Comparison of ENCODE assay signal across 9 cellular contexts in the genomic region with DNA sequence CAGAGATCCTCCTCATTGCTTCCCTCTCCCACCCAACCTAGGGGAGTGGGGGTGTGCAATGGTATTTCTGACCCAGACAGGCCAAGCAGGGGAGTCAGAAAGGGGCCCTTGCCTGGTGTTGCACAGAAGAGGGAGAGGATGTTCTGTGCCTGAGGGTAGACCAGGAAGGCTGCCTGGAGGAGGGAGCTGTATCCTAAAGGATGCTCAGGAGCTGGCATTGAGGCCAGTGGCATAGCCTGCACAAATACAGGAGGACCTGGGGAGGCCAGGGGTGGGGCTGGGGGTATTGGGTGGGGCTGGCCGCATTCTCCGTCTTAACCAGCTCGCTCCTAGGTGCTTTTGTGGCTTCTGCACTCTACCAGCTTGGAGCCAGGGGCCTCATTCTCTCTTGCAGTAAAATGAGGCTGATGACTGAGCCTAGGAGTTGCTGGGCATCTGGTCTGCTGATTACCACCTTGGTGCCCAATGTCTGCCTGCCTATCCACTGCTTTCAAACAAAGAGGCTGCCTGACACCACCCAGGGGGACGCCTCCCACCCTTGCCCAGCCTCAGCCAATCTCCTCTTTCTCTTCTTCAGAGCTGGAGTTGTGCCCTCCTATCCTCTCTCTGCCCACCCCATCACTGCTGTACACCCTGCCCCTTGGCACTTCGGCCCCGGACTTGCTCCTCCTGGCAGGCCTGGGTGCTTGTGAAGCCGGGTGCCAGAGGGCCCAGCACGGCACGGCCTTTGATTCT. TPM values are rescaled to one million over a fixed set of nuclear protein-coding genes. Genes with fewer than 3 reads are reported as not detected.
A peak's percentile ranks its signal among the peaks of the same experiment; 100 is the strongest.
DNase-seq lines count a peak whose midpoint lies in the region; ATAC-seq and TF ChIP-seq lines count a peak whose summit lies in the region.
"Had no signal": no experiment of that assay in that cellular context is flagged by ENCODE, and none has a peak within 500 bp of the region (broad histone marks: within the 10 kb centered on the region; RNA-seq: fewer than 3 reads in every experiment).

No MANE protein-coding gene starts in this region.

- CTCF ChIA-PET in CD4-positive, alpha-beta T cell (lab: Charles Lee) = no interaction called here

- no peak for ATAC-seq in CD4-positive, alpha-beta T cell (ENCODE audit: poor library complexity)
- ATAC-seq in GM19452 (IDR thresholded peaks at IDR 0.05; ENCODE audit: unreplicated experiment) (no peak), HG03139 (IDR thresholded peaks at IDR 0.05; ENCODE audit: unreplicated experiment) (no peak)

- H3K4me1 Mint-ChIP-seq in CD4-positive, alpha-beta T cell (ENCODE audit: low read depth) = peaks cover 9% of the 10 kb centered on the region
- peaks cover 35% of the 10 kb centered on the region for H3K4me1 Mint-ChIP-seq in neural crest cell

- no peak for TF ChIP-seq CTCF in CD4-positive, alpha-beta T cell (IDR thresholded peaks at IDR 0.05)
- TF ChIP-seq CTCF in neural crest cell (conservative IDR thresholded peaks at IDR 0.05) = no peak

- no peak overlapping the region for H3K27ac ChIP-seq in CD4-positive, alpha-beta T cell (ENCODE audit: low read depth, low read length)
- H3K27ac ChIP-seq: pancreas had no signal

- DNase-seq in CD4-positive, alpha-beta T cell = no peak
- DNase-seq in NCI-H1436 treated with DMSO at 0.1 percent for 48 hours (lab: John Stamatoyannopoulos, UW) = peak; percentile 86
- DNase-seq in cerebellar cortex (ENCODE audit: low spot score) = peak; percentile 92
- DNase-seq in neural crest cell (ENCODE audit: low read depth, low spot score) = no peak
- DNase-seq in NK-92 (lab: John Stamatoyannopoulos, UW; ENCODE audit: unreplicated experiment) = no peak
- DNase-seq in UCSD-AML1 (lab: John Stamatoyannopoulos, UW; ENCODE audit: unreplicated experiment) = no peak

- H3K9me3 Mint-ChIP-seq in CD4-positive, alpha-beta T cell = no peaks in the 10 kb centered on the region
- H3K9me3 Mint-ChIP-seq in neural crest cell = no peaks in the 10 kb centered on the region

- H3K27me3 Mint-ChIP-seq in CD4-positive, alpha-beta T cell = peaks cover 25% of the 10 kb centered on the region
- H3K27me3 Mint-ChIP-seq in neural crest cell (ENCODE audit: low read depth) = peaks cover 20% of the 10 kb centered on the region

- POLR2A ChIA-PET in CD4-positive, alpha-beta T cell (lab: Charles Lee) = no interaction called here

- peak overlapping the region; percentile 51 for H3K4me3 Mint-ChIP-seq in CD4-positive, alpha-beta T cell
- H3K4me3 Mint-ChIP-seq in neural crest cell = peak overlapping the region; percentile 94

- no peaks in the 10 kb centered on the region for H3K9me3 ChIP-seq in CD4-positive, alpha-beta T cell (ENCODE audit: control insufficient read depth, low read length)
- H3K9me3 ChIP-seq: pancreas had no signal

- H3K27me3 ChIP-seq in CD4-positive, alpha-beta T cell (ENCODE audit: control insufficient read depth, insufficient read depth, low read length) = peaks cover 16% of the 10 kb centered on the region
- H3K27me3 ChIP-seq: pancreas had no signal

- H3K36me3 Mint-ChIP-seq in CD4-positive, alpha-beta T cell (ENCODE audit: low read depth) = peaks cover 12% of the 10 kb centered on the region
- H3K36me3 Mint-ChIP-seq in neural crest cell (ENCODE audit: low read depth) = peaks cover 10% of the 10 kb centered on the region

- intact Hi-C loops in CD4-positive, alpha-beta T cell (cut with DNase I, micrococcal nuclease) = loop anchor here in 1 of 2 experiments (5.0 kb wide), 1 partner anchor 218 kb away; the partner anchor contains the start of gene ZNF274

- no peak overlapping the region for H3K27ac Mint-ChIP-seq in CD4-positive, alpha-beta T cell
- H3K27ac Mint-ChIP-seq in neural crest cell (ENCODE audit: unreplicated experiment) = peak overlapping the region; percentile 90

RNA-seq across cellular contexts. Expression of gene RNF225, which starts 4.6 kb away (rescaled TPM):
- total RNA-seq in CD4-positive, alpha-beta T cell = under 1 TPM in 1 of 2 experiments, not detected in 1; 0.55 TPM
- 1.5 and 1.6 TPM in 2 replicates for total RNA-seq in neural crest cell
- total RNA-seq: pancreas had no signal

RNA-seq across cellular contexts. Expression of gene ZNF584, which starts 8.4 kb away (rescaled TPM):
- total RNA-seq in CD4-positive, alpha-beta T cell = 1 to 10 TPM; 1.7 to 1.8 TPM
- total RNA-seq in neural crest cell = 28.4 and 31.1 TPM in 2 replicates

RNA-seq across cellular contexts. Expression of gene RPS5, which starts 13.0 kb away (rescaled TPM):
- 1,000 to 10,000 TPM; 1,619 to 1,646 TPM for total RNA-seq in CD4-positive, alpha-beta T cell
- 1,209 and 1,215 TPM in 2 replicates for total RNA-seq in neural crest cell

RNA-seq across cellular contexts. Expression of gene ZNF837, which starts 19.2 kb away (rescaled TPM):
- total RNA-seq in CD4-positive, alpha-beta T cell = 1 to 10 TPM in 1 of 2 experiments, under 1 TPM in 1; 0.71 to 1.0 TPM
- 4.5 and 5.0 TPM in 2 replicates for total RNA-seq in neural crest cell

RNA-seq across cellular contexts. Expression of gene ZNF497, which starts 37.5 kb away (rescaled TPM):
- under 1 TPM; 0.28 to 0.55 TPM for total RNA-seq in CD4-positive, alpha-beta T cell
- total RNA-seq in neural crest cell = 8.4 and 9.1 TPM in 2 replicates

Comparison
In these comparisons a context has a peak if more than half of its experiments do, and no peak if none do; other contexts are left out.
1. DNase-seq: peak in NCI-H1436 treated with DMSO at 0.1 percent for 48 hours (single experiment) and cerebellar cortex (single experiment); none in CD4-positive, alpha-beta T cell (0 of 10), neural crest cell (single experiment), NK-92 (single experiment) and UCSD-AML1 (single experiment).
2. RNA of gene ZNF584, which starts 8.4 kb away (total RNA-seq): 28.4 to 31.1 TPM in neural crest cell; 1.7 to 1.8 TPM in CD4-positive, alpha-beta T cell; every median in the first group is over 10 times any median in the second.